In the genomic region with DNA sequence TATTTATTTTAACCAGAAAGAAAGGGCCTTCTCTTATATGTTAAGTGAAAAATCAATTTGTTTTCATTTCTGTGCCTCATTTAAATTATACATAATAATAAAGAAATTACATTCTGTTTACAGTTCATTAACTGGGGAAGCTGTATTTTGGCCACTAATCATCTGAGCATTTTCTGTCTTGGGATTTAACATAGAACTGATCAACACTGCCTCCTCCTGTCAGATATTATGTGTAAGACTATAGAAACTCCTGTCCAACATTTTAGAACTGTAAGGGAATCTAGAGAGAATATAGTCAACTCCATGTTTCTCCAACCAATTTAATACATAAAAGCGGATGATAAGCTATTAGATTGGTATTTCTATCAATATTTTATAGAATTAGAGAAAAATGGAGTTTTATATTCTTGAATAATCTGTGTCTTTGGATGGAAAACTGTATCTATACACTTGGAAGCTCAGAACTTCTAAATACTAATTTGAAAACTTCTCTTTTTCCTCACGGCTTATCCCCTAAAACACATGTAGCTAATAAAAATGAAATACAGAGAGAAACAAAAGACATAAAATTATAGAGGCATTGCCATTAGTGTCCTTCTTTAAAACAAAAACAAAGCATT, we compare ENCODE assay signal across 8 cellular contexts. TPM values are rescaled to one million over a fixed set of nuclear protein-coding genes. Genes with fewer than 3 reads are reported as not detected.
A peak's percentile ranks its signal among the peaks of the same experiment; 100 is the strongest.
DNase-seq lines count a peak whose midpoint lies in the region; ATAC-seq and TF ChIP-seq lines count a peak whose summit lies in the region.

No MANE protein-coding gene starts in this region.

- no peak overlapping the region for H3K4me2 ChIP-seq in OCI-LY3 (ENCODE audit: low read length)

- TF ChIP-seq POLR2A in transverse colon (IDR thresholded peaks at IDR 0.05) = no peak

- WGBS in transverse colon (ENCODE audit: low coverage in 1 of 2), 2 donors = 61 to 79% methylated on average over 2 of the region's 2 CpGs

- ATAC-seq in omental fat pad (ENCODE audit: low FRiP score) (no peak), HG02571 (IDR thresholded peaks at IDR 0.05; ENCODE audit: unreplicated experiment) (no peak)

- no peak overlapping the region for H3K4me3 ChIP-seq in OCI-LY3 (ENCODE audit: low read length)
- H3K4me3 ChIP-seq in fibroblast of mammary gland (ENCODE audit: control insufficient read depth, low read depth, low read length) = no peak overlapping the region
- H3K4me3 ChIP-seq in transverse colon = no peak overlapping the region

- no peaks in the 10 kb centered on the region for H3K36me3 ChIP-seq in OCI-LY3 (replicated peaks; ENCODE audit: low read depth, low read length)
- no peaks in the 10 kb centered on the region for H3K36me3 ChIP-seq in transverse colon

- H3K27me3 ChIP-seq in OCI-LY3 (ENCODE audit: low read depth, low read length) = peaks cover 17% of the 10 kb centered on the region
- no peaks in the 10 kb centered on the region for H3K27me3 ChIP-seq in transverse colon

- DNase-seq in NOMO-1 treated with DMSO at 0.1 percent for 48 hours (lab: John Stamatoyannopoulos, UW; ENCODE audit: unreplicated experiment) = peak; percentile 20
- DNase-seq in NOMO-1 treated with dmso at 0.1 percent for 144 hours (lab: John Stamatoyannopoulos, UW; ENCODE audit: unreplicated experiment) = no peak
- DNase-seq in fibroblast of mammary gland (ENCODE audit: low read depth) = peak; percentile 59
- DNase-seq in transverse colon = no peak
- DNase-seq in omental fat pad (ENCODE audit: low spot score) = no peak
- no peak for DNase-seq in NCI-H1092 treated with DMSO at 0.1 percent for 48 hours (lab: John Stamatoyannopoulos, UW)

- H3K9me3 ChIP-seq in OCI-LY3 (ENCODE audit: insufficient read depth, low read length) = no peaks in the 10 kb centered on the region
- no peaks in the 10 kb centered on the region for H3K9me3 ChIP-seq in transverse colon

- H3K9ac ChIP-seq in OCI-LY3 (ENCODE audit: low read length) = no peak overlapping the region

- H3K27ac ChIP-seq in OCI-LY3 (ENCODE audit: low read length) (no peak overlapping the region), transverse colon (no peak overlapping the region)

- TF ChIP-seq CTCF in OCI-LY3 (IDR thresholded peaks at IDR 0.05; ENCODE audit: low read depth, low read length) (peak; percentile 55), fibroblast of mammary gland (conservative IDR thresholded peaks at IDR 0.05; ENCODE audit: control insufficient read depth, insufficient read depth, low read depth, low read length) (peak; percentile 48), transverse colon (IDR thresholded peaks at IDR 0.05) (peak in 4 of 5 experiments; percentile 23 to 53 (median 36)), omental fat pad (IDR thresholded peaks at IDR 0.05) (no peak)

- H4K20me1 ChIP-seq in OCI-LY3 (ENCODE audit: insufficient read depth, low read length) = no peaks in the 10 kb centered on the region

- no peak for TF ChIP-seq EP300 in transverse colon (IDR thresholded peaks at IDR 0.05; ENCODE audit: low read depth)

- peaks cover 8% of the 10 kb centered on the region; the same call in 1 of the 2 replicates for H3K4me1 ChIP-seq in OCI-LY3 (ENCODE audit: low read length)
- peaks cover 0 to 2% (median 0%) of the 10 kb centered on the region in 4 donors for H3K4me1 ChIP-seq in transverse colon

- H2AFZ ChIP-seq in OCI-LY3 (ENCODE audit: low read depth, low read length) = no peak overlapping the region

- H3K79me2 ChIP-seq in OCI-LY3 (ENCODE audit: low read length) = no peaks in the 10 kb centered on the region

- in situ Hi-C loops in transverse colon (cut with MboI; ENCODE audit: low pct_ligation_motif_present in 1 of 4, low pct_unique_long_range_greater_than_20kb in 1 of 4, low sequenced_read_pairs in 3 of 4) = loop anchor here (10.0 to 25.0 kb wide), 6 partner anchors 164 to 1097 kb away; no protein-coding TSS in a partner anchor

- intact Hi-C loops in transverse colon (cut with DNase I; ENCODE audit: low total_unique reads) = no loop called here

RNA-seq across cellular contexts. Expression of gene ENPEP, which starts 33.0 kb away (rescaled TPM):
- total RNA-seq in transverse colon (1 to 10 TPM in 3 of 4 donors, under 1 TPM in 1; 0.80 to 6.2 (median 1.5) TPM), omental fat pad (10 to 100 TPM in 3 of 4 donors, 1 to 10 TPM in 1; 7.5 to 30.3 (median 15.7) TPM)

Comparison
In these comparisons a context has a peak if more than half of its experiments do, and no peak if none do; other contexts are left out.
1. DNase-seq: peak in NOMO-1 treated with DMSO at 0.1 percent for 48 hours (single experiment) and fibroblast of mammary gland (single experiment); none in NOMO-1 treated with dmso at 0.1 percent for 144 hours (single experiment), transverse colon (single experiment), omental fat pad (single experiment) and NCI-H1092 treated with DMSO at 0.1 percent for 48 hours (single experiment).
2. CTCF ChIP-seq: peak in OCI-LY3 (single experiment), fibroblast of mammary gland (single experiment) and transverse colon (4 of 5); none in omental fat pad (0 of 3).